8 cellular contexts compared by ENCODE assay signal in genomic region chr11:60924906-60925684, GRCh38.
A peak's percentile ranks its signal among the peaks of the same experiment; 100 is the strongest.
DNase-seq lines count a peak whose midpoint lies in the region; ATAC-seq and TF ChIP-seq lines count a peak whose summit lies in the region.

No MANE protein-coding gene starts in this region.

- DNase-seq in EH (ENCODE audit: low read depth) (peak; percentile 8), HuH-7 (ENCODE audit: low spot score) (peak; percentile 84), choroid plexus epithelial cell (ENCODE audit: low read depth) (no peak), EL (no peak), DMS153 treated with DMSO at 0.1 percent for 48 hours (lab: John Stamatoyannopoulos, UW; ENCODE audit: unreplicated experiment) (no peak)

- H3K9me3 ChIP-seq in mucosa of stomach (ENCODE audit: control insufficient read depth, low read length): no peaks in the 10 kb centered on the region

- H3K27me3 ChIP-seq in mucosa of stomach (ENCODE audit: control insufficient read depth, insufficient read depth, low read length): peaks cover 25% of the 10 kb centered on the region

- ATAC-seq in HG03025 (IDR thresholded peaks at IDR 0.05; ENCODE audit: low FRiP score, unreplicated experiment) (no peak), GM21447 (IDR thresholded peaks at IDR 0.05; ENCODE audit: unreplicated experiment) (no peak)

- H3K4me3 ChIP-seq in choroid plexus epithelial cell (ENCODE audit: low read depth, low read length) (peak overlapping the region; percentile 66), mucosa of stomach (ENCODE audit: low read length) (peak overlapping the region; percentile 25)

- H3K36me3 ChIP-seq in mucosa of stomach (ENCODE audit: control insufficient read depth, insufficient read depth, low read length): peaks cover 7% of the 10 kb centered on the region

- no peak overlapping the region for H3K9ac ChIP-seq in mucosa of stomach (ENCODE audit: low read length)

- H3K4me1 ChIP-seq in mucosa of stomach (ENCODE audit: control insufficient read depth, insufficient read depth, low read length): peaks cover 17% of the 10 kb centered on the region

- no peak for TF ChIP-seq CTCF in choroid plexus epithelial cell (conservative IDR thresholded peaks at IDR 0.05; ENCODE audit: low read depth, low read length)

Comparison
In these comparisons a context has a peak if more than half of its experiments do, and no peak if none do; other contexts are left out.
1. DNase-seq: peak in EH (single experiment) and HuH-7 (single experiment); none in choroid plexus epithelial cell (single experiment), EL (single experiment) and DMS153 treated with DMSO at 0.1 percent for 48 hours (single experiment).